ENCODE assay signal across 11 cellular contexts in the genomic region with DNA sequence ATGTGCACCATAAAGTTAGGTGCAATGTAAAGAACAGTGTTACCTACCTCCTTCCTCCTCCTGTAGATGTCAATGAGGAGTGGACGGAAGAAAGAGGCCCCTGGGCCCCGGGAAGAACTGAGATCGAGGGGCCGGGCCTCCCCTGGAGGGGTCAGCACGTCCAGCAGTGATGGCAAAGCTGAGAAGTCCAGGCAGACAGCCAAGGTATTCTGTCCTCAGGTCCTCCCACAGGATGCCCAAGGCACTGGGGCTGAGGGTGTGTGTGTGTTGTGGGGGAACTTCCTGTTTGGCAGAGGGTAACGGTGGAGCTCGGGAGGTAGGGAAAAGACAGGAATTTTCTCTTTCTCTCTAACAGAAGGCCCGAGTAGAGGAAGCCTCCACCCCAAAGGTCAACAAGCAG. TPM values are rescaled to one million over a fixed set of nuclear protein-coding genes. Genes with fewer than 3 reads are reported as not detected.
A peak's percentile ranks its signal among the peaks of the same experiment; 100 is the strongest.
DNase-seq lines count a peak whose midpoint lies in the region; ATAC-seq, FAIRE-seq and TF ChIP-seq lines count a peak whose summit lies in the region.
"Had no signal": no experiment of that assay in that cellular context is flagged by ENCODE, and none has a peak within 500 bp of the region (broad histone marks: within the 10 kb centered on the region; RNA-seq: fewer than 3 reads in every experiment).

No MANE protein-coding gene starts in this region.

- H3K27me3 Mint-ChIP-seq in activated naive CD8-positive, alpha-beta T cell treated with anti-CD3 and anti-CD28 coated beads, Interleukin-2, amount 10 ng/mL, durations not matched to agents 7 days and 5 days: no peaks in the 10 kb centered on the region

- FAIRE-seq in HTR-8/SVneo (lab: Jason Lieb, UNC): peak; percentile 69
- FAIRE-seq: H1 had no signal

- H3K4me1 ChIP-seq in left ventricle myocardium inferior (peaks cover 96% of the 10 kb centered on the region), smooth muscle cell (ENCODE audit: low read depth) (peaks cover 24% of the 10 kb centered on the region)

- H3K4me3 ChIP-seq in left ventricle myocardium inferior: peak overlapping the region; percentile 24
- H3K4me3 ChIP-seq in smooth muscle cell: no peak overlapping the region

- peaks cover 46% of the 10 kb centered on the region for H3F3A ChIP-seq in smooth muscle cell (ENCODE audit: low read depth)

- H3K27me3 ChIP-seq in left ventricle myocardium inferior (ENCODE audit: low read depth): no peaks in the 10 kb centered on the region
- H3K27me3 ChIP-seq in smooth muscle cell (ENCODE audit: low read depth): no peaks in the 10 kb centered on the region

- DNase-seq in HTR-8/SVneo (ENCODE audit: insufficient read length, low spot score): no peak
- no peak for DNase-seq in activated naive CD8-positive, alpha-beta T cell treated with anti-CD3 and anti-CD28 coated beads, Interleukin-2, amount 10 ng/mL, durations not matched to agents 7 days and 5 days
- peak; percentile 54 for DNase-seq in left ventricle myocardium inferior
- DNase-seq in smooth muscle cell (lab: John Stamatoyannopoulos, UW; ENCODE audit: unreplicated experiment): no peak
- no peak for DNase-seq in RKO (ENCODE audit: low spot score)
- no peak for DNase-seq in NCI-H2107 (lab: John Stamatoyannopoulos, UW)
- no peak for DNase-seq in activated CD4-positive, CD25-positive, alpha-beta regulatory T cell (lab: John Stamatoyannopoulos, UW)

- H3K4me2 ChIP-seq in smooth muscle cell: no peak overlapping the region

- H3K79me2 ChIP-seq in smooth muscle cell (ENCODE audit: low read depth): peaks cover 53% of the 10 kb centered on the region

- H3K9me3 ChIP-seq in left ventricle myocardium inferior (replicated peaks) (no peaks in the 10 kb centered on the region), smooth muscle cell (replicated peaks; ENCODE audit: low read depth) (no peaks in the 10 kb centered on the region)

- peaks cover 55% of the 10 kb centered on the region for H4K20me1 ChIP-seq in smooth muscle cell (ENCODE audit: low read depth)

- H3K27ac ChIP-seq in left ventricle myocardium inferior (replicated peaks) (peak overlapping the region; percentile 97), smooth muscle cell (ENCODE audit: low read depth) (peak overlapping the region; percentile 40)

- H3K4me1 Mint-ChIP-seq in activated naive CD8-positive, alpha-beta T cell treated with anti-CD3 and anti-CD28 coated beads, Interleukin-2, amount 10 ng/mL, durations not matched to agents 7 days and 5 days: peaks cover 58% of the 10 kb centered on the region

- no peaks in the 10 kb centered on the region for H3K9me3 Mint-ChIP-seq in activated naive CD8-positive, alpha-beta T cell treated with anti-CD3 and anti-CD28 coated beads, Interleukin-2, amount 10 ng/mL, durations not matched to agents 7 days and 5 days

- whole genome bisulfite sequencing in smooth muscle cell (ENCODE audit: low lambda C conversion rate): 93% methylated on average over 8 of the region's 8 CpGs

- H3K36me3 ChIP-seq in left ventricle myocardium inferior (peaks cover 16% of the 10 kb centered on the region), smooth muscle cell (ENCODE audit: low read depth) (no peaks in the 10 kb centered on the region)

- POLR2A ChIA-PET in activated naive CD8-positive, alpha-beta T cell treated with anti-CD3 and anti-CD28 coated beads, Interleukin-2, amount 10 ng/mL, durations not matched to agents 7 days and 5 days (lab: Charles Lee): interaction anchor here (1.0 to 21.6 kb wide), 4 partner anchors 10 to 67 kb away, joined by 4 to 1055 read pairs (median 10); a partner anchor contains a TSS

- intact Hi-C loops in left ventricle myocardium inferior (cut with micrococcal nuclease): no loop called here

- H3K4me3 Mint-ChIP-seq in activated naive CD8-positive, alpha-beta T cell treated with anti-CD3 and anti-CD28 coated beads, Interleukin-2, amount 10 ng/mL, durations not matched to agents 7 days and 5 days: no peak overlapping the region

- peaks cover 17% of the 10 kb centered on the region for H3K36me3 Mint-ChIP-seq in activated naive CD8-positive, alpha-beta T cell treated with anti-CD3 and anti-CD28 coated beads, Interleukin-2, amount 10 ng/mL, durations not matched to agents 7 days and 5 days

- H2AFZ ChIP-seq in smooth muscle cell (ENCODE audit: low read depth): no peak overlapping the region

- H3K27ac Mint-ChIP-seq in activated naive CD8-positive, alpha-beta T cell treated with anti-CD3 and anti-CD28 coated beads, Interleukin-2, amount 10 ng/mL, durations not matched to agents 7 days and 5 days: peak overlapping the region; percentile 99

- no peak for TF ChIP-seq CTCF in left ventricle myocardium inferior (IDR thresholded peaks at IDR 0.05; ENCODE audit: borderline replicate concordance)
- TF ChIP-seq CTCF in smooth muscle cell (IDR thresholded peaks at IDR 0.05; ENCODE audit: borderline replicate concordance, insufficient read depth, poor library complexity, severe bottlenecking): no peak

- ATAC-seq in activated naive CD8-positive, alpha-beta T cell treated with anti-CD3 and anti-CD28 coated beads, Interleukin-2, amount 10 ng/mL, durations not matched to agents 7 days and 5 days (ENCODE audit: low read depth): no peak
- ATAC-seq in GM18519 (IDR thresholded peaks at IDR 0.05; ENCODE audit: low FRiP score, unreplicated experiment): no peak

- H3K9ac ChIP-seq in smooth muscle cell (ENCODE audit: low read depth): no peak overlapping the region

RNA-seq across cellular contexts. Expression of a gene that starts 6.4 kb away (rescaled TPM):
- total RNA-seq in activated naive CD8-positive, alpha-beta T cell treated with anti-CD3 and anti-CD28 coated beads, Interleukin-2, amount 10 ng/mL, durations not matched to agents 7 days and 5 days: 10 to 100 TPM; 31.0 to 31.3 TPM
- total RNA-seq in left ventricle myocardium inferior (71.4 TPM), smooth muscle cell (9.9 and 30.4 TPM in 2 replicates)
- 28.8 and 36.1 TPM in 2 replicates for polyA plus RNA-seq in smooth muscle cell

RNA-seq across cellular contexts. Expression of a gene that starts 9.5 kb away (rescaled TPM):
- total RNA-seq in activated naive CD8-positive, alpha-beta T cell treated with anti-CD3 and anti-CD28 coated beads, Interleukin-2, amount 10 ng/mL, durations not matched to agents 7 days and 5 days: not detected
- total RNA-seq in left ventricle myocardium inferior (not detected), smooth muscle cell (not detected in 2 replicates)
- not detected in 2 replicates for polyA plus RNA-seq in smooth muscle cell
- total RNA-seq: activated CD8-positive, alpha-beta memory T cell treated with anti-CD3 and anti-CD28 coated beads for 36 hours; H1; posterior vena cava had no signal
- polyA plus RNA-seq: H1 had no signal

RNA-seq across cellular contexts. Expression of a gene that starts 9.7 kb away (rescaled TPM):
- 100 to 1,000 TPM; 210 to 217 TPM for total RNA-seq in activated naive CD8-positive, alpha-beta T cell treated with anti-CD3 and anti-CD28 coated beads, Interleukin-2, amount 10 ng/mL, durations not matched to agents 7 days and 5 days
- total RNA-seq in left ventricle myocardium inferior (227 TPM), smooth muscle cell (433 and 494 TPM in 2 replicates)
- 360 and 397 TPM in 2 replicates for polyA plus RNA-seq in smooth muscle cell

RNA-seq across cellular contexts. Expression of a gene that starts 17.0 kb away (rescaled TPM):
- 100 to 1,000 TPM; 349 to 370 TPM for total RNA-seq in activated naive CD8-positive, alpha-beta T cell treated with anti-CD3 and anti-CD28 coated beads, Interleukin-2, amount 10 ng/mL, durations not matched to agents 7 days and 5 days
- 6.7 TPM for total RNA-seq in left ventricle myocardium inferior
- 4.3 and 5.5 TPM in 2 replicates for total RNA-seq in smooth muscle cell
- polyA plus RNA-seq in smooth muscle cell: 2.8 and 8.7 TPM in 2 replicates

RNA-seq across cellular contexts. Expression of a gene that starts 19.7 kb away (rescaled TPM):
- total RNA-seq in activated naive CD8-positive, alpha-beta T cell treated with anti-CD3 and anti-CD28 coated beads, Interleukin-2, amount 10 ng/mL, durations not matched to agents 7 days and 5 days: 100 to 1,000 TPM; 231 to 242 TPM
- total RNA-seq in left ventricle myocardium inferior (14.8 TPM), smooth muscle cell (52.5 and 58.8 TPM in 2 replicates)
- 105 and 127 TPM in 2 replicates for polyA plus RNA-seq in smooth muscle cell
